Comparison of ENCODE assay signal across 1 cellular context in the genomic region with DNA sequence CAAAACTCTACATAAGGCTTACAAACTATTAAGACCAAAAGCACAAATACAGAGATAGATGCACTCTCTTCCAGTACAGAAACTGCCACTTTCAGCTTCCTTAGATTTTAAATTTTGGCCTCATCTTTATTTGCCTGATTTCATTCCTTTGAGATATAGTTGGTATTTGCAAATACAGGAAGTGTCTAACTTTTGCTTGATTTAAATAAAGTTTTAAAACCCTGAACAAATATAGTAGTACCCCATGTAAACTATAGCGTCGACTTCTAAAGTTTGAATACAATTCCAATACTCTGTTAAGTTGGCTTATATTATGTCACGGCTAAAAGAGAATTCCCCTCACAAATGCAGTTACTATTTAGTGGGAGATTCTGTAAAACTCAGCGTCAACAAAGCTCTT.
TF ChIP-seq lines count a peak whose summit lies in the region.

No MANE protein-coding gene starts in this region.

TF ChIP-seq in K562, 482 proteins besides CTCF, POLR2A, EP300 and RAD21:
- no peak for TF ChIP-seq SMAD1 (IDR thresholded peaks at IDR 0.05; ENCODE audit: low read depth, low read length, partially characterized antibody)
- TF ChIP-seq, protein P1, sequence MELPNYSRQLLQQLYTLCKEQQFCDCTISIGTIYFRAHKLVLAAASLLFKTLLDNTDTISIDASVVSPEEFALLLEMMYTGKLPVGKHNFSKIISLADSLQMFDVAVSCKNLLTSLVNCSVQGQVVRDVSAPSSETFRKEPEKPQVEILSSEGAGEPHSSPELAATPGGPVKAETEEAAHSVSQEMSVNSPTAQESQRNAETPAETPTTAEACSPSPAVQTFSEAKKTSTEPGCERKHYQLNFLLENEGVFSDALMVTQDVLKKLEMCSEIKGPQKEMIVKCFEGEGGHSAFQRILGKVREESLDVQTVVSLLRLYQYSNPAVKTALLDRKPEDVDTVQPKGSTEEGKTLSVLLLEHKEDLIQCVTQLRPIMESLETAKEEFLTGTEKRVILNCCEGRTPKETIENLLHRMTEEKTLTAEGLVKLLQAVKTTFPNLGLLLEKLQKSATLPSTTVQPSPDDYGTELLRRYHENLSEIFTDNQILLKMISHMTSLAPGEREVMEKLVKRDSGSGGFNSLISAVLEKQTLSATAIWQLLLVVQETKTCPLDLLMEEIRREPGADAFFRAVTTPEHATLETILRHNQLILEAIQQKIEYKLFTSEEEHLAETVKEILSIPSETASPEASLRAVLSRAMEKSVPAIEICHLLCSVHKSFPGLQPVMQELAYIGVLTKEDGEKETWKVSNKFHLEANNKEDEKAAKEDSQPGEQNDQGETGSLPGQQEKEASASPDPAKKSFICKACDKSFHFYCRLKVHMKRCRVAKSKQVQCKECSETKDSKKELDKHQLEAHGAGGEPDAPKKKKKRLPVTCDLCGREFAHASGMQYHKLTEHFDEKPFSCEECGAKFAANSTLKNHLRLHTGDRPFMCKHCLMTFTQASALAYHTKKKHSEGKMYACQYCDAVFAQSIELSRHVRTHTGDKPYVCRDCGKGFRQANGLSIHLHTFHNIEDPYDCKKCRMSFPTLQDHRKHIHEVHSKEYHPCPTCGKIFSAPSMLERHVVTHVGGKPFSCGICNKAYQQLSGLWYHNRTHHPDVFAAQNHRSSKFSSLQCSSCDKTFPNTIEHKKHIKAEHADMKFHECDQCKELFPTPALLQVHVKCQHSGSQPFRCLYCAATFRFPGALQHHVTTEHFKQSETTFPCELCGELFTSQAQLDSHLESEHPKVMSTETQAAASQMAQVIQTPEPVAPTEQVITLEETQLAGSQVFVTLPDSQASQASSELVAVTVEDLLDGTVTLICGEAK (IDR thresholded peaks at IDR 0.05) = peak; percentile 77
- TF ChIP-seq, protein P1 (CRISPR knock-in tag; IDR thresholded peaks at IDR 0.05) = peak; percentile 57; the same call in 1 of the 2 replicates
